ENCODE assay signal across 7 cellular contexts in genomic region chr3:40350529-40350928, GRCh38. TPM values are rescaled to one million over a fixed set of nuclear protein-coding genes. Genes with fewer than 3 reads are reported as not detected.
"Had no signal": no experiment of that assay in that cellular context is flagged by ENCODE, and none has a peak within 500 bp of the region (broad histone marks: within the 10 kb centered on the region; RNA-seq: fewer than 3 reads in every experiment).

No MANE protein-coding gene starts in this region.

- H2AFZ ChIP-seq: GM23248 had no signal

- H3K27ac ChIP-seq: GM23248 had no signal

- H3K36me3 ChIP-seq: HAP-1 had no signal

- H3K9ac ChIP-seq: GM23248 had no signal

- H3K4me3 ChIP-seq: GM23248, HAP-1 had no signal

- DNase-seq: GM23248, GOT3, H7, IMR-90 had no signal

- H3K4me1 ChIP-seq: HAP-1 had no signal

RNA-seq across cellular contexts. Expression of gene ENTPD3, which starts 36.5 kb away (rescaled TPM):
- total RNA-seq: GM23248, H4, H7, HT-29, IMR-90 had no signal
- polyA plus RNA-seq: GM23248, IMR-90 had no signal
